In the genomic region with DNA sequence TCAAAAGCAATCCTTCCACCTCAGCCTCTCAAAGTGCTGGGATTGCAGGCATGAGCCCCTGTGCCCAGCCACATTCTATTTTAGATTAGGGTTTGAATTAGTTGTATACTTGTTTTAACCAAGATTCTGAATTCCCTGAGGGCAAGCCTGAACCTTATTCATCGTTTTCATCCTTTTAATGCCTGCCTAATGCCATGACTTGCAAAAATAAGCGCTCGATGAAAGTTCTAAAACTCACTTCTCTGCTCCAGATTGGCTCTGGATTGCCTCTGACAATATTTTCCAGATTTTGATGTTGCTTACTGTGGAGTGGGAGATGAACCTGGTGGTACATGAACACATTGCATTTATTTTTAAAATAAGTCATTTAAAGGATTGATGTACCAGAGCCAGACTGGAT, we compare ENCODE assay signal across 18 cellular contexts.
DNase-seq lines count a peak whose midpoint lies in the region; ATAC-seq, FAIRE-seq and TF ChIP-seq lines count a peak whose summit lies in the region.
"Had no signal": no experiment of that assay in that cellular context is flagged by ENCODE, and none has a peak within 500 bp of the region (broad histone marks: within the 10 kb centered on the region; RNA-seq: fewer than 3 reads in every experiment).

No MANE protein-coding gene starts in this region.

- H3K4ac ChIP-seq in IMR-90 (ENCODE audit: low read depth, low read length), result no peak overlapping the region

- intact Hi-C loops in HepG2 (cut with micrococcal nuclease; ENCODE audit: unreplicated experiment) (no loop called here), right lobe of liver (cut with DNase I) (no loop called here), IMR-90 (cut with micrococcal nuclease) (no loop called here)

- FAIRE-seq in HepG2 (lab: Jason Lieb, UNC), result no peak
- FAIRE-seq: D721Med, G401.6, GM12891 had no signal

- no peak overlapping the region for H3K4me3 ChIP-seq in HepG2 (replicated peaks in 1 of 3; ENCODE audit: insufficient read depth in 1 of 3, low read depth in 2 of 3, low read length in 3 of 3)
- H3K4me3 ChIP-seq in right lobe of liver, result no peak overlapping the region
- no peak overlapping the region for H3K4me3 ChIP-seq in IMR-90 (ENCODE audit: insufficient read depth, low read depth, low read length)
- H3K4me3 ChIP-seq: BLaER1 treated with 17β-estradiol and CSF1 and Interleukin-3, amounts not matched to agents 10 nM and 100 nM had no signal

- H3K14ac ChIP-seq in IMR-90 (replicated peaks; ENCODE audit: low read depth, low read length), result no peak overlapping the region

- no peaks in the 10 kb centered on the region for H3K4me1 ChIP-seq in HepG2 (ENCODE audit: insufficient read depth, low read length)
- H3K4me1 ChIP-seq in right lobe of liver, result no peaks in the 10 kb centered on the region
- no peaks in the 10 kb centered on the region for H3K4me1 ChIP-seq in IMR-90 (ENCODE audit: control insufficient read depth, insufficient read depth, low read length)
- H3K4me1 ChIP-seq: Caco-2 had no signal

- H3K79me2 ChIP-seq in HepG2 (ENCODE audit: insufficient read depth, low read length), result no peaks in the 10 kb centered on the region

- in situ Hi-C loops in HepG2 (cut with HindIII; ENCODE audit: extremely low pct_ligation_motif_present, low pct_unique_long_range_greater_than_20kb) (no loop called here), IMR-90 (cut with MboI; ENCODE audit: low sequenced_read_pairs) (no loop called here)

- H3K36me3 ChIP-seq in HepG2 (replicated peaks in 1 of 2; ENCODE audit: control insufficient read depth in 1 of 2, insufficient read depth in 2 of 2, low read length in 2 of 2) (no peaks in the 10 kb centered on the region), right lobe of liver (no peaks in the 10 kb centered on the region), IMR-90 (ENCODE audit: control insufficient read depth, insufficient read depth, low read length) (no peaks in the 10 kb centered on the region)

- no peak overlapping the region for H3K56ac ChIP-seq in IMR-90 (ENCODE audit: extremely low read depth, insufficient read depth, low read length)

- no peak overlapping the region for H2BK5ac ChIP-seq in IMR-90 (ENCODE audit: low read depth, low read length, poor library complexity, severe bottlenecking)

- H3K27ac ChIP-seq in HepG2 (ENCODE audit: extremely low read length, insufficient read depth, low read length) (no peak overlapping the region), right lobe of liver (no peak overlapping the region), IMR-90 (ENCODE audit: insufficient read depth, low read length) (no peak overlapping the region)
- H3K27ac ChIP-seq: 22Rv1; BLaER1 treated with 17β-estradiol and CSF1 and Interleukin-3, amounts not matched to agents 10 nM and 100 nM; C4-2B had no signal

- H4K91ac ChIP-seq in IMR-90 (ENCODE audit: insufficient read depth, low read depth, low read length), result no peak overlapping the region

- no peak for TF ChIP-seq EP300 in HepG2 (IDR thresholded peaks at IDR 0.05; ENCODE audit: low read depth in 2 of 2, low read length in 2 of 2)
- TF ChIP-seq EP300 in HepG2 (CRISPR knock-in tag; IDR thresholded peaks at IDR 0.05; ENCODE audit: borderline replicate concordance), result no peak

- TF ChIP-seq POLR2A in HepG2 (IDR thresholded peaks at IDR 0.05; ENCODE audit: insufficient read depth in 1 of 2, low read depth in 2 of 2, low read length in 2 of 2) (no peak), right lobe of liver (IDR thresholded peaks at IDR 0.05) (no peak), IMR-90 (IDR thresholded peaks at IDR 0.05; ENCODE audit: low read depth, low read length) (no peak)

- H4K5ac ChIP-seq in IMR-90 (ENCODE audit: low read depth, low read length), result no peak overlapping the region

- TF ChIP-seq CTCF in HepG2 (CRISPR knock-in tag; IDR thresholded peaks at IDR 0.05) (no peak), right lobe of liver (IDR thresholded peaks at IDR 0.05) (no peak), IMR-90 (conservative IDR thresholded peaks at IDR 0.05; ENCODE audit: low read depth, low read length) (no peak)

- no peak overlapping the region for H2AFZ ChIP-seq in HepG2 (ENCODE audit: low read length)
- no peak overlapping the region for H2AFZ ChIP-seq in IMR-90 (replicated peaks; ENCODE audit: low read length, poor library complexity)

- H3K9me1 ChIP-seq in IMR-90 (ENCODE audit: insufficient read depth, low read length), result no peaks in the 10 kb centered on the region

- DNase-seq in HepG2 (ENCODE audit: low spot score) (no peak), right lobe of liver (no peak), IMR-90 (no peak)
- DNase-seq: ACHN; Caco-2; Calu3; CD4-positive, alpha-beta T cell; CD8-positive, alpha-beta T cell; DMS79 treated with DMSO at 0.1 percent for 48 hours; GF-D8 had no signal

- no peak overlapping the region for H2AK9ac ChIP-seq in IMR-90 (replicated peaks; ENCODE audit: low read depth, low read length, poor library complexity)

- H2BK120ac ChIP-seq in IMR-90 (ENCODE audit: low read depth, low read length), result no peak overlapping the region

- H3K18ac ChIP-seq in IMR-90 (ENCODE audit: low read depth, low read length), result no peak overlapping the region

- H3K27me3 ChIP-seq in HepG2 (ENCODE audit: control insufficient read depth in 1 of 2, insufficient read depth in 2 of 2, low read length in 2 of 2), result no peaks in the 10 kb centered on the region; a peak in 2 of 5 replicates
- no peaks in the 10 kb centered on the region for H3K27me3 ChIP-seq in right lobe of liver
- no peaks in the 10 kb centered on the region for H3K27me3 ChIP-seq in IMR-90 (ENCODE audit: control insufficient read depth, insufficient read depth, low read length)
- H3K27me3 ChIP-seq: BLaER1 treated with 17β-estradiol and CSF1 and Interleukin-3, amounts not matched to agents 10 nM and 100 nM had no signal

- H3K9me3 ChIP-seq in HepG2 (ENCODE audit: low read length) (no peaks in the 10 kb centered on the region), right lobe of liver (no peaks in the 10 kb centered on the region), IMR-90 (ENCODE audit: control insufficient read depth, insufficient read depth, low read length) (no peaks in the 10 kb centered on the region)
- H3K9me3 ChIP-seq: BLaER1 treated with 17β-estradiol and CSF1 and Interleukin-3, amounts not matched to agents 10 nM and 100 nM; Caco-2 had no signal

- no peaks in the 10 kb centered on the region for H4K20me1 ChIP-seq in HepG2 (ENCODE audit: insufficient read depth, low read length)
- no peaks in the 10 kb centered on the region for H4K20me1 ChIP-seq in IMR-90 (ENCODE audit: insufficient read depth, low read length)

- WGBS in HepG2 (ENCODE audit: low lambda C conversion rate), result 1% methylated on average over 3 of the region's 3 CpGs
- 61% methylated on average over 3 of the region's 3 CpGs for WGBS in right lobe of liver (ENCODE audit: insufficient coverage, low coverage, low lambda C conversion rate, missing lambda C conversion rate)
- WGBS in IMR-90 (ENCODE audit: extremely low coverage in 2 of 2, insufficient read length in 1 of 2), 2 experiments, result no CpG with 5 or more reads among the region's 3 CpGs

- no peak overlapping the region for H2AK5ac ChIP-seq in IMR-90 (ENCODE audit: low read depth, low read length)

- ATAC-seq in HepG2, result no peak
- no peak for ATAC-seq in right lobe of liver
- ATAC-seq in IMR-90 (ENCODE audit: low read depth), result no peak
- ATAC-seq in HG02678 (IDR thresholded peaks at IDR 0.05; ENCODE audit: unreplicated experiment), result no peak
- ATAC-seq in GM18858 (IDR thresholded peaks at IDR 0.05; ENCODE audit: unreplicated experiment), result no peak
- ATAC-seq: CD8-positive, alpha-beta T cell had no signal

- TF ChIP-seq RAD21 in HepG2 (CRISPR knock-in tag; IDR thresholded peaks at IDR 0.05), result no peak
- no peak for TF ChIP-seq RAD21 in IMR-90 (IDR thresholded peaks at IDR 0.05; ENCODE audit: low read length)

- dilution Hi-C loops in IMR-90 (cut with HindIII; ENCODE audit: low sequenced_read_pairs, unreplicated experiment), result no loop called here

- POLR2A ChIA-PET in HepG2 (lab: Yijun Ruan, JAX), result no interaction called here
- POLR2A ChIA-PET in IMR-90 (lab: Charles Lee; ENCODE audit: unreplicated experiment), result no interaction called here

- no peaks in the 10 kb centered on the region for H3K79me1 ChIP-seq in IMR-90 (ENCODE audit: low read depth in 1 of 2, low read length in 2 of 2)

- H4K8ac ChIP-seq in IMR-90 (ENCODE audit: low read depth in 2 of 2, low read length in 2 of 2), result no peak overlapping the region

- H2BK15ac ChIP-seq in IMR-90 (ENCODE audit: low read depth, low read length), result no peak overlapping the region

- CTCF ChIA-PET in HepG2 (lab: Yijun Ruan, JAX; ENCODE audit: low intra/inter-chr PET ratio, low total read pairs) (no interaction called here), IMR-90 (lab: Yijun Ruan, JAX) (no interaction called here)

- no TSS peak for BruUV-seq in HepG2 (replicated peaks; lab: Mats Ljungman, UMichigan)
- BruUV-seq in IMR-90 (replicated peaks; lab: Mats Ljungman, UMichigan), result no TSS peak

- H3K9ac ChIP-seq in HepG2 (ENCODE audit: insufficient read depth, low read depth, low read length) (no peak overlapping the region), IMR-90 (ENCODE audit: low read depth, low read length) (no peak overlapping the region)
- H3K9ac ChIP-seq: BLaER1 treated with 17β-estradiol and CSF1 and Interleukin-3, amounts not matched to agents 10 nM and 100 nM had no signal

- H3K23ac ChIP-seq in IMR-90 (ENCODE audit: low read depth, low read length), result no peak overlapping the region

- no peak overlapping the region for H3K4me2 ChIP-seq in HepG2 (ENCODE audit: low read depth, low read length)
- no peak overlapping the region for H3K4me2 ChIP-seq in IMR-90 (ENCODE audit: low read depth, low read length)
- H3K4me2 ChIP-seq: BLaER1 treated with 17β-estradiol and CSF1 and Interleukin-3, amounts not matched to agents 10 nM and 100 nM had no signal

- no peak overlapping the region for H2BK20ac ChIP-seq in IMR-90 (ENCODE audit: low read depth, low read length)

TF ChIP-seq in HepG2, 621 proteins besides CTCF, POLR2A, EP300 and RAD21:
- TF ChIP-seq NFE2L2 (IDR thresholded peaks at IDR 0.05; ENCODE audit: low read length) (peak; percentile 80), ZBTB8A (CRISPR knock-in tag; IDR thresholded peaks at IDR 0.05; ENCODE audit: borderline replicate concordance, low read depth) (no peak)

TF ChIP-seq in IMR-90, 13 proteins besides CTCF, POLR2A, EP300 and RAD21:
- TF ChIP-seq CEBPB (IDR thresholded peaks at IDR 0.05; ENCODE audit: low read depth, low read length) (no peak), NFE2L2 (IDR thresholded peaks at IDR 0.05; ENCODE audit: low read depth, low read length) (peak; percentile 56)
